17 cellular contexts compared by ENCODE assay signal in the genomic region with DNA sequence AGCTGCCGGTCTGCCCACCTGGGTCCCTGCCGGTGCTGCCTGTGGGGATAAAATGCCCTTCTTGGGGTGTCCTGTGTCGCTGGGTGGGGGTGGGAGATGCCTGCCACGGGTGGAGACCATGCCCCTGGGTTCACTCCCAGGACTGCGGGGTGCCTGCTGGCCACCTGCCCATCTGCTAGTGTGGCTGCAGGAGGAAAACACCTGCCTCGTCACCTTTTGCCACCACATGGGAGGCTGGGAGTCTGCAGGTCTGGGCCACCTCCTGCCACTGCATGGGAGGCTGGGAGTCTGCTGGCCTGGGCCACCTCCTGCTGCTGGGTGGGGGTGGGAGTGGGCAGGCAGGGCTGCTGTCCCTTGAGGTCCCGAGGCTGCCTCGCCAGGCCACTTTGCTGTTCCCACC. TPM values are rescaled to one million over a fixed set of nuclear protein-coding genes. Genes with fewer than 3 reads are reported as not detected.
DNase-seq lines count a peak whose midpoint lies in the region; ATAC-seq, FAIRE-seq and TF ChIP-seq lines count a peak whose summit lies in the region.
"Had no signal": no experiment of that assay in that cellular context is flagged by ENCODE, and none has a peak within 500 bp of the region (broad histone marks: within the 10 kb centered on the region; RNA-seq: fewer than 3 reads in every experiment).

No MANE protein-coding gene starts in this region.

- H2BK15ac ChIP-seq in H1 (ENCODE audit: low read length) (no peak overlapping the region), neuronal stem cell (ENCODE audit: low read length) (peak overlapping the region; percentile 67)

- H2BK120ac ChIP-seq in H1 (replicated peaks; ENCODE audit: low read depth, low read length) (no peak overlapping the region), neuronal stem cell (ENCODE audit: low read depth, low read length) (peak overlapping the region; percentile 94)

- H3K79me2 ChIP-seq in H1 (ENCODE audit: control insufficient read depth in 1 of 2, insufficient read depth in 2 of 2, low read length in 2 of 2), result no peaks in the 10 kb centered on the region

- H3K79me1 ChIP-seq in H1 (ENCODE audit: low read depth, low read length), result no peaks in the 10 kb centered on the region
- H3K79me1 ChIP-seq in neuronal stem cell (ENCODE audit: low read depth, low read length), result peaks cover 4% of the 10 kb centered on the region

- H4K91ac ChIP-seq in H1 (replicated peaks; ENCODE audit: insufficient read length, low read length) (no peak overlapping the region), neuronal stem cell (ENCODE audit: low read depth, low read length, poor library complexity) (no peak overlapping the region)

- H2BK20ac ChIP-seq in H1 (ENCODE audit: low read length), result no peak overlapping the region

- no peak overlapping the region for H4K5ac ChIP-seq in H1 (ENCODE audit: insufficient read length, low read depth, low read length)

- no peak for TF ChIP-seq EP300 in H1 (IDR thresholded peaks at IDR 0.05; ENCODE audit: borderline replicate concordance in 1 of 2, low read depth in 2 of 2, low read length in 2 of 2)

- H3K9ac ChIP-seq in H1 (replicated peaks in 1 of 4; ENCODE audit: extremely low read depth in 1 of 4, low read depth in 3 of 4, low read length in 3 of 4) (no peak overlapping the region), neuronal stem cell (ENCODE audit: low read depth, low read length, poor library complexity) (peak overlapping the region; percentile 60)
- H3K9ac ChIP-seq: GM23248 had no signal

- H2AFZ ChIP-seq in H1 (ENCODE audit: low read length) (no peak overlapping the region), neuronal stem cell (ENCODE audit: low read length) (no peak overlapping the region)
- H2AFZ ChIP-seq: GM23248 had no signal

- H2BK12ac ChIP-seq in H1 (ENCODE audit: low read depth, low read length) (no peak overlapping the region), neuronal stem cell (ENCODE audit: low read length) (peak overlapping the region; percentile 84)

- H3K27ac ChIP-seq in H1 (ENCODE audit: low read depth, low read length) (no peak overlapping the region), neuronal stem cell (replicated peaks; ENCODE audit: low read length) (no peak overlapping the region)
- H3K27ac ChIP-seq: GM23248 had no signal

- H3K18ac ChIP-seq in H1 (ENCODE audit: extremely low read depth, low read length), result no peak overlapping the region
- peak overlapping the region; percentile 28 for H3K18ac ChIP-seq in neuronal stem cell (ENCODE audit: low read length)

- POLR2A ChIA-PET in H1 (lab: Charles Lee; ENCODE audit: partially characterized antibody), result no interaction called here

- TF ChIP-seq POLR2A in H1 (IDR thresholded peaks at IDR 0.05; ENCODE audit: control extremely low read depth in 1 of 2, low read depth in 2 of 2, low read length in 2 of 2), result no peak

- CTCF ChIA-PET in H1 (lab: Charles Lee; ENCODE audit: partially characterized antibody), result interaction anchor here (2.3 kb wide), 1 partner anchor 10 kb away, joined by 8 read pairs; no protein-coding TSS in a partner anchor

- 0 out of 2 replicates have a peak overlapping the region, but pooled peaks have one; percentile 8 for H2BK5ac ChIP-seq in H1 (ENCODE audit: low read depth, low read length)
- no peak overlapping the region for H2BK5ac ChIP-seq in neuronal stem cell (ENCODE audit: low read length)

- 89% methylated on average over 6 of the region's 8 CpGs; no CpG with 5 or more reads in 1 of the 2 experiments for WGBS in H1 (ENCODE audit: extremely low coverage in 1 of 2, insufficient coverage in 1 of 2, insufficient read length in 1 of 2, insufficient replicate concordance in 2 of 2, low coverage in 1 of 2, low lambda C conversion rate in 2 of 2, missing lambda C conversion rate in 1 of 2), 2 experiments
- no CpG with 5 or more reads among the region's 8 CpGs for WGBS in neuronal stem cell (ENCODE audit: extremely low coverage in 2 of 2, insufficient read length in 2 of 2, insufficient replicate concordance in 1 of 2), 2 donors

- H3K36me3 ChIP-seq in H1 (ENCODE audit: control insufficient read depth in 2 of 4, insufficient read depth in 4 of 4, low read length in 3 of 4) (no peaks in the 10 kb centered on the region), neuronal stem cell (replicated peaks in 1 of 2; ENCODE audit: control insufficient read depth in 2 of 2, insufficient read depth in 2 of 2, low read length in 2 of 2) (no peaks in the 10 kb centered on the region)

- H3K4me1 ChIP-seq in H1 (replicated peaks in 1 of 4; ENCODE audit: control insufficient read depth in 3 of 4, insufficient read depth in 4 of 4, low read length in 3 of 4), result no peaks in the 10 kb centered on the region; a peak in 1 of 7 replicates
- no peaks in the 10 kb centered on the region for H3K4me1 ChIP-seq in neuronal stem cell (ENCODE audit: control insufficient read depth in 2 of 2, insufficient read depth in 1 of 2, low read depth in 1 of 2, low read length in 2 of 2)
- H3K4me1 ChIP-seq: Caco-2 had no signal

- no peak overlapping the region for H3K4me2 ChIP-seq in H1 (ENCODE audit: insufficient read depth in 1 of 2, low read depth in 2 of 2, low read length in 2 of 2)
- no peak overlapping the region for H3K4me2 ChIP-seq in neuronal stem cell (ENCODE audit: insufficient read depth, low read length, poor library complexity, severe bottlenecking)

- H3K23me2 ChIP-seq in H1 (ENCODE audit: low read depth, low read length), result no peaks in the 10 kb centered on the region

- DNase-seq in Right ventricle myocardium superior (peak; percentile 29), left cardiac atrium (no peak), H1 (ENCODE audit: low read depth in 1 of 2, low spot score in 2 of 2) (no peak), neuronal stem cell (ENCODE audit: low spot score) (no peak), DMS79 treated with DMSO at 0.1 percent for 48 hours (lab: John Stamatoyannopoulos, UW) (no peak), NCI-H526 (lab: John Stamatoyannopoulos, UW) (no peak)
- DNase-seq: C1 segment of cervical spinal cord; Caco-2; CD4-positive, alpha-beta memory T cell; DMS153; EL; GDM1; GM23248; H9 had no signal

- H4K8ac ChIP-seq in H1 (ENCODE audit: extremely low read depth, insufficient read depth, low read length), result no peak overlapping the region
- peak overlapping the region; percentile 17 for H4K8ac ChIP-seq in neuronal stem cell (ENCODE audit: low read depth, low read length)

- no peak for TF ChIP-seq RAD21 in H1 (IDR thresholded peaks at IDR 0.05 in 1 of 2, conservative IDR thresholded peaks at IDR 0.05 in 1 of 2; ENCODE audit: low read depth in 2 of 2, low read length in 2 of 2)

- H3K9me3 ChIP-seq in H1 (ENCODE audit: insufficient read depth in 2 of 2, low read depth in 1 of 2, low read length in 1 of 2) (no peaks in the 10 kb centered on the region; a peak in 1 of 4 replicates), neuronal stem cell (replicated peaks in 1 of 2; ENCODE audit: control insufficient read depth in 2 of 2, insufficient read depth in 1 of 2, low read depth in 1 of 2, low read length in 2 of 2) (peaks cover 0 to 2% of the 10 kb centered on the region in 2 donors)
- H3K9me3 ChIP-seq: Caco-2 had no signal

- ATAC-seq in Right ventricle myocardium superior (ENCODE audit: poor library complexity) (no peak), left cardiac atrium (no peak)
- ATAC-seq: GM12878, HCT116 had no signal

- H2AK5ac ChIP-seq in H1 (ENCODE audit: low read depth, low read length) (no peak overlapping the region), neuronal stem cell (ENCODE audit: low read depth, low read length) (peak overlapping the region; percentile 95)

- H3K4me3 ChIP-seq in H1 (ENCODE audit: extremely low read depth in 1 of 4, insufficient read depth in 2 of 4, low read depth in 3 of 4, low read length in 4 of 4) (no peak overlapping the region), neuronal stem cell (ENCODE audit: low read length in 2 of 2) (no peak overlapping the region)
- H3K4me3 ChIP-seq: GM12878, GM23248 had no signal

- no peak overlapping the region for H3K23ac ChIP-seq in H1 (ENCODE audit: insufficient read length)
- peak overlapping the region; percentile 43 for H3K23ac ChIP-seq in neuronal stem cell (ENCODE audit: low read depth, low read length, poor library complexity)

- intact Hi-C loops in Right ventricle myocardium superior (cut with DNase I) (no loop called here), left cardiac atrium (cut with DNase I) (no loop called here)

- FAIRE-seq in H1 (lab: Jason Lieb, UNC), result no peak
- FAIRE-seq: GM12878, GM19239 had no signal

- H3K14ac ChIP-seq in H1 (ENCODE audit: insufficient read length) (no peak overlapping the region), neuronal stem cell (ENCODE audit: low read length) (peak overlapping the region; percentile 56)

- H3K56ac ChIP-seq in H1 (replicated peaks; ENCODE audit: insufficient read length, low read depth, low read length), result no peak overlapping the region

- no peaks in the 10 kb centered on the region for H3K27me3 ChIP-seq in H1 (replicated peaks in 1 of 4; ENCODE audit: control insufficient read depth in 3 of 4, extremely low read depth in 1 of 4, insufficient read depth in 3 of 4, low read length in 3 of 4)
- peaks cover 0 to 11% (median 0%) of the 10 kb centered on the region in 3 experiments for H3K27me3 ChIP-seq in neuronal stem cell (ENCODE audit: control insufficient read depth in 3 of 3, insufficient read depth in 3 of 3, low read depth in 1 of 3, low read length in 3 of 3)

- no peaks in the 10 kb centered on the region for H4K20me1 ChIP-seq in H1 (replicated peaks in 1 of 2; ENCODE audit: control insufficient read depth in 1 of 2, insufficient read depth in 2 of 2, low read length in 2 of 2)

- TF ChIP-seq CTCF in H1 (IDR thresholded peaks at IDR 0.05; ENCODE audit: control extremely low read depth in 1 of 3, insufficient read depth in 1 of 3, low read depth in 1 of 3, low read length in 3 of 3), result no peak

- H3K4ac ChIP-seq in H1 (replicated peaks; ENCODE audit: insufficient read length, low read depth, low read length) (no peak overlapping the region), neuronal stem cell (ENCODE audit: low read length) (peak overlapping the region; percentile 53)

TF ChIP-seq in H1, 55 proteins besides CTCF, POLR2A, EP300 and RAD21 (continues in another document):
- TF ChIP-seq CEBPB (IDR thresholded peaks at IDR 0.05; ENCODE audit: low read depth, low read length) (no peak), POU5F1 (IDR thresholded peaks at IDR 0.05; ENCODE audit: low read depth, low read length) (no peak), TAF7 (optimal IDR thresholded peaks at IDR 0.05; ENCODE audit: borderline replicate concordance, low read depth, low read length) (no peak)

RNA-seq across cellular contexts. Expression of gene AFAP1, which starts 58.8 kb away (rescaled TPM):
- total RNA-seq in Right ventricle myocardium superior, result 6.2 TPM
- 10 to 100 TPM; 19.6 to 33.3 TPM for total RNA-seq in left cardiac atrium
- total RNA-seq in H1 (2021; fragmentation: NEBNext Ultra II Directional; extraction: Animal tissue kit (Norgen Biotek cat#: 25700)), result 16.2 and 18.2 TPM in 2 replicates
- polyA plus RNA-seq in H1 (2011; rRNA removed), result 3.6 and 5.1 TPM in 2 replicates
- 3.6 TPM for polyA plus RNA-seq in H1 (2011; cell fraction: cytosol; rRNA removed)
- polyA plus RNA-seq in H1 (2011; cell fraction: nucleus; rRNA removed), result 9.3 TPM
- 5.8 to 7.5 TPM (median 6.7 TPM) in 4 replicates for polyA plus RNA-seq in H1 (2012, experiment 1 of 2)
- 2.7 TPM for polyA plus RNA-seq in H1 (2012, experiment 2 of 2)
- 7.8 TPM for polyA plus RNA-seq in H1 (2013, experiment 1 of 2)
- polyA plus RNA-seq in H1 (2013, experiment 2 of 2), result 7.8 TPM
- 8.1 and 10.5 TPM in 2 replicates for polyA minus RNA-seq in H1 (2011; rRNA and poly(A)+ RNA removed)
- polyA minus RNA-seq in H1 (2011; cell fraction: cytosol; rRNA and poly(A)+ RNA removed), result 5.6 TPM
- 16.3 TPM for polyA minus RNA-seq in H1 (2011; cell fraction: nucleus; rRNA and poly(A)+ RNA removed)
- polyA plus RNA-seq in neuronal stem cell (2013, experiment 1 of 2), result 4.6 TPM
- polyA plus RNA-seq in neuronal stem cell (2013, experiment 2 of 2), result 4.6 TPM
